ENCODE assay signal across 28 cellular contexts in the genomic region with DNA sequence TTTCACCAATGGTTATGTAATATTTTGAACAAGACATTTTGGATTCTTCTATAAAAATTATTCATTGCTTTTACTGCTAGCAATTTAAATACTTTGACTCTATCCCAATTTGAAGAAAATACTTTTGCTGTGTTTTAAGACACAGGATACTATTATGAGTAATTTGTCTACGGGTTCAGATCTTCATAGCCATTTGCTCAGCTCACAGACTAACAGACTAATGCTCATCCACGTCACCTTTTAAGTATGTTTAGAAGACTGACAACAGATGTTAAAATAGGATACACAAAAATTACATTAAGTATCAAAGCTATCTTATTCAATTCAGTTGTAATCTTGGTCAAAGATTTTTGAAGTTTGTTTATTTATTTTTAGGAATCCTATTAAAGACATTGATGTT.
"Had no signal": no experiment of that assay in that cellular context is flagged by ENCODE, and none has a peak within 500 bp of the region (broad histone marks: within the 10 kb centered on the region; RNA-seq: fewer than 3 reads in every experiment).

No MANE protein-coding gene starts in this region.

- H3K36me3 ChIP-seq: gastrocnemius medialis, ovary, thoracic aorta had no signal

- DNase-seq: activated B cell treated with CpG ODN at 0.5 μM for 24 hours; activated CD4-positive, alpha-beta T cell treated with anti-CD3 and anti-CD28 coated beads, Interleukin-2, amount 50 U/mL, for 1 hour; activated CD8-positive, alpha-beta T cell treated with anti-CD3 and anti-CD28 coated beads for 36 hours; activated T-cell treated with anti-CD3 and anti-CD28 coated beads, Interleukin-2, amount 50 U/mL, for 4 hours; anterior cingulate cortex; body of pancreas; dermis blood vessel endothelial cell; effector CD4-positive, alpha-beta T cell; gastrocnemius medialis; glutamatergic neuron; hippocampal formation; kidney; left colon; naive thymus-derived CD4-positive, alpha-beta T cell; ovary; retina; small intestine; stimulated activated CD4-positive, alpha-beta T cell treated with anti-CD3 and anti-CD28 coated beads, Interleukin-4, amount 100 ng/mL, for 24 hours; T-helper 2 cell; trophoblast cell had no signal

- H3K4me3 Mint-ChIP-seq: activated B cell treated with CpG ODN at 0.5 μM for 24 hours; activated CD8-positive, alpha-beta T cell treated with anti-CD3 and anti-CD28 coated beads for 36 hours; activated naive CD4-positive, alpha-beta T cell treated with anti-CD3 and anti-CD28 coated beads, Interleukin-2, amount 50 U/mL, for 24 hours; activated T-cell treated with anti-CD3 and anti-CD28 coated beads, Interleukin-2, amount 50 U/mL, for 4 hours; activated T-helper 17 cell treated with anti-CD3 and anti-CD28 coated beads, Interleukin-2, amount 50 U/mL, for 72 hours; mesothelial cell of epicardium; naive thymus-derived CD4-positive, alpha-beta T cell; stimulated activated effector memory CD8-positive, alpha-beta T cell treated with anti-CD3 and anti-CD28 coated beads, Interleukin-12 subunit alpha, Interleukin-12 subunit beta, amount 100 ng/mL, for 72 hours; stimulated activated naive CD8-positive, alpha-beta T cell treated with anti-CD3 and anti-CD28 coated beads, Interleukin-15, Interleukin-2, amounts not matched to agents 100 ng/mL and 50 ng/mL, for 24 hours had no signal

- H3K36me3 Mint-ChIP-seq: activated naive CD4-positive, alpha-beta T cell treated with anti-CD3 and anti-CD28 coated beads, Interleukin-2, amount 50 U/mL, for 24 hours; mesothelial cell of epicardium; stimulated activated effector memory CD8-positive, alpha-beta T cell treated with anti-CD3 and anti-CD28 coated beads, Interleukin-12 subunit alpha, Interleukin-12 subunit beta, amount 100 ng/mL, for 72 hours had no signal

- ATAC-seq: activated CD8-positive, alpha-beta T cell treated with anti-CD3 and anti-CD28 coated beads for 36 hours; activated T-cell treated with anti-CD3 and anti-CD28 coated beads, Interleukin-2, amount 50 U/mL, for 4 hours; activated T-helper 17 cell treated with anti-CD3 and anti-CD28 coated beads, Interleukin-2, amount 50 U/mL, for 72 hours; body of pancreas; gastrocnemius medialis; left colon; naive thymus-derived CD4-positive, alpha-beta T cell; sciatic nerve; stimulated activated effector memory CD8-positive, alpha-beta T cell treated with anti-CD3 and anti-CD28 coated beads, Interleukin-12 subunit alpha, Interleukin-12 subunit beta, amount 100 ng/mL, for 72 hours had no signal

- H3K27ac Mint-ChIP-seq: activated B cell treated with CpG ODN at 0.5 μM for 24 hours; activated CD8-positive, alpha-beta T cell treated with anti-CD3 and anti-CD28 coated beads for 36 hours; activated naive CD4-positive, alpha-beta T cell treated with anti-CD3 and anti-CD28 coated beads, Interleukin-2, amount 50 U/mL, for 24 hours; activated T-helper 17 cell treated with anti-CD3 and anti-CD28 coated beads, Interleukin-2, amount 50 U/mL, for 72 hours; mesothelial cell of epicardium; naive thymus-derived CD4-positive, alpha-beta T cell; progenitor cell of endocrine pancreas; stimulated activated effector memory CD8-positive, alpha-beta T cell treated with anti-CD3 and anti-CD28 coated beads, Interleukin-12 subunit alpha, Interleukin-12 subunit beta, amount 100 ng/mL, for 72 hours; stimulated activated naive CD8-positive, alpha-beta T cell treated with anti-CD3 and anti-CD28 coated beads, Interleukin-15, Interleukin-2, amounts not matched to agents 100 ng/mL and 50 ng/mL, for 24 hours had no signal

- H3K9me3 ChIP-seq: body of pancreas, gastrocnemius medialis, ovary, thoracic aorta had no signal

- H3K9me3 Mint-ChIP-seq: activated naive CD4-positive, alpha-beta T cell treated with anti-CD3 and anti-CD28 coated beads, Interleukin-2, amount 50 U/mL, for 24 hours had no signal

- H3K27ac ChIP-seq: body of pancreas, gastrocnemius medialis, ovary, thoracic aorta had no signal

- H3K4me3 ChIP-seq: body of pancreas, gastrocnemius medialis, ovary, thoracic aorta had no signal

- H3K4me1 Mint-ChIP-seq: activated B cell treated with CpG ODN at 0.5 μM for 24 hours; activated naive CD4-positive, alpha-beta T cell treated with anti-CD3 and anti-CD28 coated beads, Interleukin-2, amount 50 U/mL, for 24 hours; activated T-helper 17 cell treated with anti-CD3 and anti-CD28 coated beads, Interleukin-2, amount 50 U/mL, for 72 hours; mesothelial cell of epicardium; naive thymus-derived CD4-positive, alpha-beta T cell; stimulated activated effector memory CD8-positive, alpha-beta T cell treated with anti-CD3 and anti-CD28 coated beads, Interleukin-12 subunit alpha, Interleukin-12 subunit beta, amount 100 ng/mL, for 72 hours had no signal

- H3K27me3 Mint-ChIP-seq: activated B cell treated with CpG ODN at 0.5 μM for 24 hours; activated CD8-positive, alpha-beta T cell treated with anti-CD3 and anti-CD28 coated beads for 36 hours; activated naive CD4-positive, alpha-beta T cell treated with anti-CD3 and anti-CD28 coated beads, Interleukin-2, amount 50 U/mL, for 24 hours; activated T-helper 17 cell treated with anti-CD3 and anti-CD28 coated beads, Interleukin-2, amount 50 U/mL, for 72 hours; naive thymus-derived CD4-positive, alpha-beta T cell; progenitor cell of endocrine pancreas; stimulated activated naive CD8-positive, alpha-beta T cell treated with anti-CD3 and anti-CD28 coated beads, Interleukin-15, Interleukin-2, amounts not matched to agents 100 ng/mL and 50 ng/mL, for 24 hours had no signal

- H3K27me3 ChIP-seq: body of pancreas, gastrocnemius medialis, ovary had no signal

- H3K4me1 ChIP-seq: body of pancreas, gastrocnemius medialis had no signal
